17 cellular contexts compared by ENCODE assay signal in the genomic region with DNA sequence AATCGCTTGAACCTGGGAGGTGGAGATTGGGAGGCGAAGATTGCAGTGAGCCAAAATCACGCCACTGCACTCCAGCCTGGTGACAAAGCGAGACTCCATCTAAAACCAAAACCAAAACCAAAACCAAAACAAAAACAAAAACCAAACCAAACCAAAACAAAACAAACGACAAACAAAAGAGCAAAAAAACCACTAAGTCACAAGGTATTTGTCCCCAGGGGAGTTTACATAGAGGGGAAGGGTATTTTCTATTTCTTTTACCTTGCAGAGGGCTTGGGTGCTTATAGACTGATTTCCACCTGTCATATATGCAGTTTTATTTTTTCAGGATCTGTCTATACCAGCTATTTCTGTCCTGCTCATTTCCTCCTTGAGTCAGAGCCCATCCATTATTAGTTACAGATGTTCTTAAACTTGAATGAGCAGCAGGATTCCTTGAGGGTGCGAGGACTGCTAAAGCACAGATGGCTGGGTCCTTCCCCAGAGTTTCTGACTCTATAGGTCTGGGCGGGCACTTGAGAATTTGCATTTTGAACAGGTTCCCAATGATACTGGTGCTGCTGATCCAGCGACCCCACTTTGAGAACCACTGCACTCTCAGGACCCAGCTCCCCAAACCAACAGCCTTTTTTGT.
DNase-seq lines count a peak whose midpoint lies in the region; ATAC-seq and TF ChIP-seq lines count a peak whose summit lies in the region.
"Had no signal": no experiment of that assay in that cellular context is flagged by ENCODE, and none has a peak within 500 bp of the region (broad histone marks: within the 10 kb centered on the region; RNA-seq: fewer than 3 reads in every experiment).

No MANE protein-coding gene starts in this region.

- no peak overlapping the region for H3K4me3 ChIP-seq in fibroblast of mammary gland (ENCODE audit: control insufficient read depth, low read depth, low read length)
- H3K4me3 ChIP-seq: MG63, Peyer's patch had no signal

- no peaks in the 10 kb centered on the region for H3K4me1 Mint-ChIP-seq in activated T-helper 2 cell treated with anti-CD3 and anti-CD28 coated beads, Interferon-gamma antibody, Interleukin-2, Interleukin-4, amounts not matched to agents 10 μg/mL and 5 μg/mL and 100 μg/mL, durations not matched to agents 14 hours and 24 hours and 36 hours (ENCODE audit: low read depth)
- H3K4me1 Mint-ChIP-seq: CD8-positive, alpha-beta memory T cell had no signal

- no peaks in the 10 kb centered on the region for H3K36me3 Mint-ChIP-seq in activated T-helper 2 cell treated with anti-CD3 and anti-CD28 coated beads, Interferon-gamma antibody, Interleukin-2, Interleukin-4, amounts not matched to agents 10 μg/mL and 5 μg/mL and 100 μg/mL, durations not matched to agents 14 hours and 24 hours and 36 hours (ENCODE audit: low read depth)
- H3K36me3 Mint-ChIP-seq: CD8-positive, alpha-beta memory T cell had no signal

- peaks cover 1% of the 10 kb centered on the region for H3K27me3 Mint-ChIP-seq in activated T-helper 2 cell treated with anti-CD3 and anti-CD28 coated beads, Interferon-gamma antibody, Interleukin-2, Interleukin-4, amounts not matched to agents 10 μg/mL and 5 μg/mL and 100 μg/mL, durations not matched to agents 14 hours and 24 hours and 36 hours (ENCODE audit: low read depth)

- H3K9me3 Mint-ChIP-seq in activated T-helper 2 cell treated with anti-CD3 and anti-CD28 coated beads, Interferon-gamma antibody, Interleukin-2, Interleukin-4, amounts not matched to agents 10 μg/mL and 5 μg/mL and 100 μg/mL, durations not matched to agents 14 hours and 24 hours and 36 hours = no peaks in the 10 kb centered on the region
- H3K9me3 Mint-ChIP-seq: CD8-positive, alpha-beta memory T cell had no signal

- intact Hi-C loops in activated T-helper 2 cell treated with anti-CD3 and anti-CD28 coated beads, Interferon-gamma antibody, Interleukin-2, Interleukin-4, amounts not matched to agents 10 μg/mL and 5 μg/mL and 100 μg/mL, durations not matched to agents 14 hours and 24 hours and 36 hours (cut with micrococcal nuclease) = no loop called here

- TF ChIP-seq CTCF in fibroblast of mammary gland (conservative IDR thresholded peaks at IDR 0.05; ENCODE audit: control insufficient read depth, insufficient read depth, low read depth, low read length) = no peak

- H3K27ac Mint-ChIP-seq in activated T-helper 2 cell treated with anti-CD3 and anti-CD28 coated beads, Interferon-gamma antibody, Interleukin-2, Interleukin-4, amounts not matched to agents 10 μg/mL and 5 μg/mL and 100 μg/mL, durations not matched to agents 14 hours and 24 hours and 36 hours = no peak overlapping the region
- H3K27ac Mint-ChIP-seq: CD8-positive, alpha-beta memory T cell had no signal

- peak; percentile 49 for ATAC-seq in HG03432 (IDR thresholded peaks at IDR 0.05; ENCODE audit: unreplicated experiment)
- ATAC-seq: HepG2 had no signal

- DNase-seq in AG08395 (ENCODE audit: low spot score) = peak; percentile 41
- peak; percentile 23 for DNase-seq in EH (ENCODE audit: low read depth)
- peak; percentile 25 for DNase-seq in fibroblast of mammary gland (ENCODE audit: low read depth)
- no peak for DNase-seq in activated T-helper 2 cell treated with anti-CD3 and anti-CD28 coated beads, Interferon-gamma antibody, Interleukin-2, Interleukin-4, amounts not matched to agents 10 μg/mL and 5 μg/mL and 100 μg/mL, durations not matched to agents 14 hours and 24 hours and 36 hours (ENCODE audit: low spot score)
- no peak for DNase-seq in GF-D8 (lab: John Stamatoyannopoulos, UW)
- DNase-seq in DMS53 (lab: John Stamatoyannopoulos, UW) = no peak
- DNase-seq: BE2C; CD8-positive, alpha-beta memory T cell; NCI-H1092 treated with DMSO at 0.1 percent for 48 hours; NCI-H1694 treated with DMSO at 0.1 percent for 48 hours; NCI-H446 treated with DMSO at 0.1 percent for 48 hours; NCI-H748 treated with DMSO at 0.1 percent for 48 hours; Peyer's patch; SHP77 had no signal

- H3K4me3 Mint-ChIP-seq in activated T-helper 2 cell treated with anti-CD3 and anti-CD28 coated beads, Interferon-gamma antibody, Interleukin-2, Interleukin-4, amounts not matched to agents 10 μg/mL and 5 μg/mL and 100 μg/mL, durations not matched to agents 14 hours and 24 hours and 36 hours (ENCODE audit: low read depth) = no peak overlapping the region

Comparison
In these comparisons a context has a peak if more than half of its experiments do, and no peak if none do; other contexts are left out.
1. DNase-seq: peak in AG08395 (single experiment), EH (single experiment) and fibroblast of mammary gland (single experiment); none in activated T-helper 2 cell treated with anti-CD3 and anti-CD28 coated beads, Interferon-gamma antibody, Interleukin-2, Interleukin-4, amounts not matched to agents 10 μg/mL and 5 μg/mL and 100 μg/mL, durations not matched to agents 14 hours and 24 hours and 36 hours (single experiment), GF-D8 (single experiment) and DMS53 (single experiment).